ENCODE assay signal across 12 cellular contexts in the genomic region with DNA sequence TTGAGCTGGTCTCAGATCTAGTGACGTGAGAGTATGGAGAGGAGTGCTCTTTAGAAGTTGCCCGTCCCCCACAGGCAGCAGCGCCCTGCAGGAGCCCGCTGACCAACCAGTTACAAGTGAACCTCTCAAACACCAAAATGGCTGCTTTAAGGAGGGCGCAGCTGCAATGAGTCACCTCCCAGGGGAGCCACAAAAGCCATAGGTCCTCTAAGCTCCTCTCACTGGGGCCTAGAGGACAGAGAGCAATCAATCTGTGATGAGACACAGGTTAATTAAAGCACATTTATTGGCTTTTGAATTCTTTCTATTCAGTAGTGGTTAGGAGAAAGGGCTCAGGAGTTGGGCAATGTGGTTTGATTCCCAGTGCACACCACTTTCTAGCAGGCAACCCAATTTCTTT. TPM values are rescaled to one million over a fixed set of nuclear protein-coding genes. Genes with fewer than 3 reads are reported as not detected.
A peak's percentile ranks its signal among the peaks of the same experiment; 100 is the strongest.
DNase-seq lines count a peak whose midpoint lies in the region.
"Had no signal": no experiment of that assay in that cellular context is flagged by ENCODE, and none has a peak within 500 bp of the region (broad histone marks: within the 10 kb centered on the region; RNA-seq: fewer than 3 reads in every experiment).

No MANE protein-coding gene starts in this region.

- peaks cover 26% of the 10 kb centered on the region for H3K36me3 Mint-ChIP-seq in activated T-helper 1 cell treated with anti-CD3 and anti-CD28 coated beads, Interleukin-12 subunit alpha, Interleukin-12 subunit beta, Interleukin-2, Interleukin-4 antibody, amounts not matched to agents 30 ng/mL and 10 ng/mL and 1 ng/mL, durations not matched to agents 14 hours and 24 hours and 36 hours (ENCODE audit: low read depth)

- intact Hi-C loops in activated T-helper 1 cell treated with anti-CD3 and anti-CD28 coated beads, Interleukin-12 subunit alpha, Interleukin-12 subunit beta, Interleukin-2, Interleukin-4 antibody, amounts not matched to agents 30 ng/mL and 10 ng/mL and 1 ng/mL, durations not matched to agents 14 hours and 24 hours and 36 hours (cut with micrococcal nuclease) = no loop called here

- peak overlapping the region; percentile 18 for H3K27ac ChIP-seq in ectodermal cell (ENCODE audit: insufficient read depth, low read depth, low read length, poor library complexity, severe bottlenecking)
- H3K27ac ChIP-seq: thyroid gland had no signal

- H3K4me3 ChIP-seq in ectodermal cell (ENCODE audit: insufficient read depth, low read depth, low read length) = no peak overlapping the region
- H3K4me3 ChIP-seq: esophagus squamous epithelium, thyroid gland had no signal

- 67 to 70% methylated on average over 5 of the region's 5 CpGs for WGBS in ectodermal cell, 2 experiments

- peaks cover 10% of the 10 kb centered on the region for H3K4me1 Mint-ChIP-seq in activated T-helper 1 cell treated with anti-CD3 and anti-CD28 coated beads, Interleukin-12 subunit alpha, Interleukin-12 subunit beta, Interleukin-2, Interleukin-4 antibody, amounts not matched to agents 30 ng/mL and 10 ng/mL and 1 ng/mL, durations not matched to agents 14 hours and 24 hours and 36 hours (ENCODE audit: low read depth)
- H3K4me1 Mint-ChIP-seq: mesothelial cell of epicardium had no signal

- no peaks in the 10 kb centered on the region for H3K27me3 ChIP-seq in ectodermal cell (ENCODE audit: control insufficient read depth, insufficient read depth, low read length, poor library complexity, severe bottlenecking)
- H3K27me3 ChIP-seq: esophagus squamous epithelium, thyroid gland had no signal

- no peaks in the 10 kb centered on the region for H3K27me3 Mint-ChIP-seq in activated T-helper 1 cell treated with anti-CD3 and anti-CD28 coated beads, Interleukin-12 subunit alpha, Interleukin-12 subunit beta, Interleukin-2, Interleukin-4 antibody, amounts not matched to agents 30 ng/mL and 10 ng/mL and 1 ng/mL, durations not matched to agents 14 hours and 24 hours and 36 hours (ENCODE audit: insufficient read depth)

- H3K9me3 ChIP-seq in ectodermal cell (ENCODE audit: control insufficient read depth, low read length) = no peaks in the 10 kb centered on the region
- H3K9me3 ChIP-seq: esophagus squamous epithelium, thyroid gland had no signal

- no peak overlapping the region for H3K4me3 Mint-ChIP-seq in activated T-helper 1 cell treated with anti-CD3 and anti-CD28 coated beads, Interleukin-12 subunit alpha, Interleukin-12 subunit beta, Interleukin-2, Interleukin-4 antibody, amounts not matched to agents 30 ng/mL and 10 ng/mL and 1 ng/mL, durations not matched to agents 14 hours and 24 hours and 36 hours
- H3K4me3 Mint-ChIP-seq: mesothelial cell of epicardium; T-helper 2 cell treated with Interferon-gamma antibody and Interleukin-4, amounts not matched to agents 5 μg/mL and 100 μg/mL, for 36 hours had no signal

- peak; percentile 98 for DNase-seq in DMS79 treated with DMSO at 0.1 percent for 48 hours (lab: John Stamatoyannopoulos, UW)
- peak; percentile 97 for DNase-seq in NCI-H187 treated with DMSO at 0.1 percent for 48 hours (lab: John Stamatoyannopoulos, UW)
- DNase-seq in activated T-helper 1 cell treated with anti-CD3 and anti-CD28 coated beads, Interleukin-12 subunit alpha, Interleukin-12 subunit beta, Interleukin-2, Interleukin-4 antibody, amounts not matched to agents 30 ng/mL and 10 ng/mL and 1 ng/mL, durations not matched to agents 14 hours and 24 hours and 36 hours (ENCODE audit: low spot score) = no peak
- no peak for DNase-seq in activated CD4-positive, alpha-beta T cell treated with anti-CD3 and anti-CD28 coated beads for 1 hour
- no peak for DNase-seq in OCI-M1 (lab: John Stamatoyannopoulos, UW)
- DNase-seq: COR-L47, esophagus squamous epithelium had no signal

- H3K27ac Mint-ChIP-seq in activated T-helper 1 cell treated with anti-CD3 and anti-CD28 coated beads, Interleukin-12 subunit alpha, Interleukin-12 subunit beta, Interleukin-2, Interleukin-4 antibody, amounts not matched to agents 30 ng/mL and 10 ng/mL and 1 ng/mL, durations not matched to agents 14 hours and 24 hours and 36 hours = no peak overlapping the region
- H3K27ac Mint-ChIP-seq: mesothelial cell of epicardium; T-helper 2 cell treated with Interferon-gamma antibody and Interleukin-4, amounts not matched to agents 5 μg/mL and 100 μg/mL, for 36 hours had no signal

- peaks cover 26% of the 10 kb centered on the region for H3K4me1 ChIP-seq in ectodermal cell (ENCODE audit: control insufficient read depth, insufficient read depth, low read length)

- no peaks in the 10 kb centered on the region for H3K9me3 Mint-ChIP-seq in activated T-helper 1 cell treated with anti-CD3 and anti-CD28 coated beads, Interleukin-12 subunit alpha, Interleukin-12 subunit beta, Interleukin-2, Interleukin-4 antibody, amounts not matched to agents 30 ng/mL and 10 ng/mL and 1 ng/mL, durations not matched to agents 14 hours and 24 hours and 36 hours
- H3K9me3 Mint-ChIP-seq: activated naive CD4-positive, alpha-beta T cell treated with anti-CD3 and anti-CD28 coated beads, Interleukin-2, amount 50 U/mL, for 72 hours; mesothelial cell of epicardium; T-helper 2 cell treated with Interferon-gamma antibody and Interleukin-4, amounts not matched to agents 5 μg/mL and 100 μg/mL, for 36 hours had no signal

- H3K36me3 ChIP-seq in ectodermal cell (ENCODE audit: control insufficient read depth, insufficient read depth, low read length) = no peaks in the 10 kb centered on the region
- H3K36me3 ChIP-seq: thyroid gland had no signal

RNA-seq across cellular contexts. Expression of gene RAPSN, which starts 15.5 kb away (rescaled TPM):
- polyA plus RNA-seq in ectodermal cell (2013, experiment 1 of 4) = not detected
- polyA plus RNA-seq in ectodermal cell (2013, experiment 2 of 4) = not detected
- not detected for polyA plus RNA-seq in ectodermal cell (2013, experiment 3 of 4)
- polyA plus RNA-seq in ectodermal cell (2013, experiment 4 of 4) = not detected
- 0.51 and 0.62 TPM in 2 replicates for total RNA-seq in activated T-helper 1 cell treated with anti-CD3 and anti-CD28 coated beads, Interleukin-12 subunit alpha, Interleukin-12 subunit beta, Interleukin-2, Interleukin-4 antibody, amounts not matched to agents 30 ng/mL and 10 ng/mL and 1 ng/mL, durations not matched to agents 14 hours and 24 hours and 36 hours

RNA-seq across cellular contexts. Expression of gene PSMC3, which starts 38.2 kb away (rescaled TPM):
- 184 TPM for polyA plus RNA-seq in ectodermal cell (2013, experiment 1 of 4)
- polyA plus RNA-seq in ectodermal cell (2013, experiment 2 of 4) = 172 TPM
- polyA plus RNA-seq in ectodermal cell (2013, experiment 3 of 4) = 117 TPM
- 119 TPM for polyA plus RNA-seq in ectodermal cell (2013, experiment 4 of 4)
- 219 and 222 TPM in 2 replicates for total RNA-seq in activated T-helper 1 cell treated with anti-CD3 and anti-CD28 coated beads, Interleukin-12 subunit alpha, Interleukin-12 subunit beta, Interleukin-2, Interleukin-4 antibody, amounts not matched to agents 30 ng/mL and 10 ng/mL and 1 ng/mL, durations not matched to agents 14 hours and 24 hours and 36 hours

RNA-seq across cellular contexts. Expression of gene SLC39A13, which starts 56.1 kb away (rescaled TPM):
- 33.2 TPM for polyA plus RNA-seq in ectodermal cell (2013, experiment 1 of 4)
- polyA plus RNA-seq in ectodermal cell (2013, experiment 2 of 4) = 27.7 TPM
- 27.8 TPM for polyA plus RNA-seq in ectodermal cell (2013, experiment 3 of 4)
- polyA plus RNA-seq in ectodermal cell (2013, experiment 4 of 4) = 31.4 TPM
- total RNA-seq in activated T-helper 1 cell treated with anti-CD3 and anti-CD28 coated beads, Interleukin-12 subunit alpha, Interleukin-12 subunit beta, Interleukin-2, Interleukin-4 antibody, amounts not matched to agents 30 ng/mL and 10 ng/mL and 1 ng/mL, durations not matched to agents 14 hours and 24 hours and 36 hours = 15.5 and 16.2 TPM in 2 replicates

Comparison
In these comparisons a context has a peak if more than half of its experiments do, and no peak if none do; other contexts are left out.
1. DNase-seq: peak in DMS79 treated with DMSO at 0.1 percent for 48 hours (single experiment) and NCI-H187 treated with DMSO at 0.1 percent for 48 hours (single experiment); none in activated T-helper 1 cell treated with anti-CD3 and anti-CD28 coated beads, Interleukin-12 subunit alpha, Interleukin-12 subunit beta, Interleukin-2, Interleukin-4 antibody, amounts not matched to agents 30 ng/mL and 10 ng/mL and 1 ng/mL, durations not matched to agents 14 hours and 24 hours and 36 hours (single experiment), activated CD4-positive, alpha-beta T cell treated with anti-CD3 and anti-CD28 coated beads for 1 hour (single experiment) and OCI-M1 (single experiment).